In genomic region chr7:43799605-43800004, GRCh38 we compare ENCODE assay signal across 20 cellular contexts.
DNase-seq lines count a peak whose midpoint lies in the region; ATAC-seq and TF ChIP-seq lines count a peak whose summit lies in the region.
"Had no signal": no experiment of that assay in that cellular context is flagged by ENCODE, and none has a peak within 500 bp of the region (broad histone marks: within the 10 kb centered on the region; RNA-seq: fewer than 3 reads in every experiment).

No MANE protein-coding gene starts in this region.

- no peak overlapping the region for H3K4me2 ChIP-seq in OCI-LY1 (ENCODE audit: low read length)

- H3K9me2 ChIP-seq in OCI-LY1 (ENCODE audit: low read depth, low read length) = no peaks in the 10 kb centered on the region

- TF ChIP-seq CTCF in OCI-LY1 (IDR thresholded peaks at IDR 0.05; ENCODE audit: low read length) = peak; percentile 25; the same call in 1 of the 2 replicates

- H3K9me3 Mint-ChIP-seq in stimulated activated naive CD8-positive, alpha-beta T cell treated with anti-CD3 and anti-CD28 coated beads, Interleukin-15, Interleukin-2, amounts not matched to agents 100 ng/mL and 50 ng/mL, for 24 hours = no peaks in the 10 kb centered on the region
- H3K9me3 Mint-ChIP-seq: activated naive CD4-positive, alpha-beta T cell treated with anti-CD3 and anti-CD28 coated beads, Interleukin-2, amount 50 U/mL, for 72 hours; brain; T-helper 2 cell treated with Interferon-gamma antibody and Interleukin-4, amounts not matched to agents 5 μg/mL and 100 μg/mL, for 36 hours had no signal

- H3K4me1 ChIP-seq in OCI-LY1 (ENCODE audit: insufficient read depth, low read length, severe bottlenecking) = no peaks in the 10 kb centered on the region
- no peaks in the 10 kb centered on the region for H3K4me1 ChIP-seq in effector memory CD4-positive, alpha-beta T cell (ENCODE audit: control insufficient read depth, insufficient read depth, low read length, poor library complexity, severe bottlenecking)
- H3K4me1 ChIP-seq: pancreas had no signal

- no peaks in the 10 kb centered on the region for H4K20me1 ChIP-seq in OCI-LY1 (ENCODE audit: insufficient read depth, low read length)

- peaks cover 13% of the 10 kb centered on the region for H3K36me3 Mint-ChIP-seq in stimulated activated naive CD8-positive, alpha-beta T cell treated with anti-CD3 and anti-CD28 coated beads, Interleukin-15, Interleukin-2, amounts not matched to agents 100 ng/mL and 50 ng/mL, for 24 hours (ENCODE audit: low read depth)

- H3K27ac Mint-ChIP-seq in stimulated activated naive CD8-positive, alpha-beta T cell treated with anti-CD3 and anti-CD28 coated beads, Interleukin-15, Interleukin-2, amounts not matched to agents 100 ng/mL and 50 ng/mL, for 24 hours = peak overlapping the region; percentile 32
- H3K27ac Mint-ChIP-seq: activated naive CD4-positive, alpha-beta T cell treated with anti-CD3 and anti-CD28 coated beads, Interleukin-2, amount 50 U/mL, for 72 hours; brain; T-helper 2 cell treated with Interferon-gamma antibody and Interleukin-4, amounts not matched to agents 5 μg/mL and 100 μg/mL, for 36 hours had no signal

- no peak overlapping the region for H3K4me3 Mint-ChIP-seq in stimulated activated naive CD8-positive, alpha-beta T cell treated with anti-CD3 and anti-CD28 coated beads, Interleukin-15, Interleukin-2, amounts not matched to agents 100 ng/mL and 50 ng/mL, for 24 hours
- H3K4me3 Mint-ChIP-seq: brain; T-helper 2 cell treated with Interferon-gamma antibody and Interleukin-4, amounts not matched to agents 5 μg/mL and 100 μg/mL, for 36 hours had no signal

- H3K27ac ChIP-seq in OCI-LY1 (ENCODE audit: low read depth, low read length, poor library complexity, severe bottlenecking) = no peak overlapping the region
- no peak overlapping the region for H3K27ac ChIP-seq in effector memory CD4-positive, alpha-beta T cell (ENCODE audit: insufficient read depth, low read length, poor library complexity, severe bottlenecking)
- H3K27ac ChIP-seq: pancreas, RWPE1 had no signal

- H3K27me3 ChIP-seq in OCI-LY1 (ENCODE audit: insufficient read depth, low read length) = no peaks in the 10 kb centered on the region
- H3K27me3 ChIP-seq in effector memory CD4-positive, alpha-beta T cell (replicated peaks; ENCODE audit: control insufficient read depth, insufficient read depth, low read length, poor library complexity, severe bottlenecking) = no peaks in the 10 kb centered on the region
- H3K27me3 ChIP-seq: pancreas had no signal

- no peaks in the 10 kb centered on the region for H3K27me3 Mint-ChIP-seq in stimulated activated naive CD8-positive, alpha-beta T cell treated with anti-CD3 and anti-CD28 coated beads, Interleukin-15, Interleukin-2, amounts not matched to agents 100 ng/mL and 50 ng/mL, for 24 hours
- H3K27me3 Mint-ChIP-seq: brain had no signal

- TF ChIP-seq POLR2A in erythroblast (IDR thresholded peaks at IDR 0.05; ENCODE audit: low read length) = no peak

- no peak overlapping the region for H2AFZ ChIP-seq in OCI-LY1 (ENCODE audit: low read length)

- H3K4me3 ChIP-seq in OCI-LY1 (ENCODE audit: low read depth, low read length, poor library complexity, severe bottlenecking) = no peak overlapping the region
- H3K4me3 ChIP-seq in effector memory CD4-positive, alpha-beta T cell (ENCODE audit: insufficient read depth, low read depth, low read length, poor library complexity, severe bottlenecking) = no peak overlapping the region
- H3K4me3 ChIP-seq: pancreas had no signal

- ATAC-seq in stimulated activated naive CD8-positive, alpha-beta T cell treated with anti-CD3 and anti-CD28 coated beads, Interleukin-15, Interleukin-2, amounts not matched to agents 100 U/mL and 50 U/mL, for 24 hours = no peak
- ATAC-seq in GM19351 (IDR thresholded peaks at IDR 0.05; ENCODE audit: unreplicated experiment) = no peak
- ATAC-seq: activated naive CD4-positive, alpha-beta T cell treated with anti-CD3 and anti-CD28 coated beads, Interleukin-2, amount 50 U/mL, for 72 hours; left ventricle myocardium superior; pancreas had no signal

- H3K79me2 ChIP-seq in OCI-LY1 (ENCODE audit: insufficient read depth, low read length) = no peaks in the 10 kb centered on the region

- H3K36me3 ChIP-seq in OCI-LY1 (ENCODE audit: insufficient read depth, low read length) = no peaks in the 10 kb centered on the region
- peaks cover 12% of the 10 kb centered on the region for H3K36me3 ChIP-seq in effector memory CD4-positive, alpha-beta T cell (ENCODE audit: control insufficient read depth, insufficient read depth, low read length)

- H3K4me1 Mint-ChIP-seq in stimulated activated naive CD8-positive, alpha-beta T cell treated with anti-CD3 and anti-CD28 coated beads, Interleukin-15, Interleukin-2, amounts not matched to agents 100 ng/mL and 50 ng/mL, for 24 hours (ENCODE audit: low read depth) = no peaks in the 10 kb centered on the region
- H3K4me1 Mint-ChIP-seq: brain had no signal

- H3K9me3 ChIP-seq in OCI-LY1 (ENCODE audit: low read length) = no peaks in the 10 kb centered on the region
- no peaks in the 10 kb centered on the region for H3K9me3 ChIP-seq in effector memory CD4-positive, alpha-beta T cell (ENCODE audit: control insufficient read depth, low read length)
- H3K9me3 ChIP-seq: pancreas had no signal

- H3F3A ChIP-seq in OCI-LY1 (ENCODE audit: insufficient read depth, low read length) = no peaks in the 10 kb centered on the region

- DNase-seq in stimulated activated naive CD8-positive, alpha-beta T cell treated with anti-CD3 and anti-CD28 coated beads, Interleukin-15, Interleukin-2, amounts not matched to agents 100 U/mL and 50 U/mL, for 24 hours = no peak
- DNase-seq in erythroblast (lab: John Stamatoyannopoulos, UW) (peak; percentile 30 to 42), NCI-H2029 treated with DMSO at 0.1 percent for 48 hours (lab: John Stamatoyannopoulos, UW) (no peak)
- no peak for DNase-seq in activated T-cell treated with anti-CD3 and anti-CD28 coated beads, Interleukin-2, amount 50 U/mL, for 48 hours
- no peak for DNase-seq in effector memory CD4-positive, alpha-beta T cell
- DNase-seq: activated CD4-positive, alpha-beta T cell treated with anti-CD3 and anti-CD28 coated beads for 4 hours; foreskin melanocyte; left ventricle myocardium superior; NCI-H2081; NCI-H748 treated with DMSO at 0.1 percent for 48 hours; pancreas; small intestine; stimulated activated naive CD4-positive, alpha-beta T cell treated with Interleukin-2 at 50 U/mL for 16 hours had no signal

- no peak overlapping the region for H3K9ac ChIP-seq in OCI-LY1 (ENCODE audit: low read length)

Comparison
In these comparisons a context has a peak if more than half of its experiments do, and no peak if none do; other contexts are left out.
1. DNase-seq: peak in erythroblast (2 of 2); none in stimulated activated naive CD8-positive, alpha-beta T cell treated with anti-CD3 and anti-CD28 coated beads, Interleukin-15, Interleukin-2, amounts not matched to agents 100 U/mL and 50 U/mL, for 24 hours (single experiment), NCI-H2029 treated with DMSO at 0.1 percent for 48 hours (single experiment), activated T-cell treated with anti-CD3 and anti-CD28 coated beads, Interleukin-2, amount 50 U/mL, for 48 hours (0 of 2) and effector memory CD4-positive, alpha-beta T cell (0 of 3).